ENCODE assay signal across 1 cellular context in genomic region chr2:98012561-98012979, GRCh38.
TF ChIP-seq lines count a peak whose summit lies in the region.

No MANE protein-coding gene starts in this region.

TF ChIP-seq in IMR-90, 13 proteins besides CTCF, POLR2A, EP300 and RAD21:
- TF ChIP-seq ELK1 (IDR thresholded peaks at IDR 0.05; ENCODE audit: borderline replicate concordance, low read depth, low read length) (no peak), FOS (IDR thresholded peaks at IDR 0.05; ENCODE audit: low read depth, low read length) (no peak), CHD1 (IDR thresholded peaks at IDR 0.05; ENCODE audit: low read depth, low read length) (no peak), CEBPB (IDR thresholded peaks at IDR 0.05; ENCODE audit: low read depth, low read length) (no peak), RFX5 (IDR thresholded peaks at IDR 0.05; ENCODE audit: low read depth, low read length) (no peak), MAZ (IDR thresholded peaks at IDR 0.05; ENCODE audit: borderline replicate concordance, low read depth, low read length) (no peak), USF2 (IDR thresholded peaks at IDR 0.05; ENCODE audit: low read depth, low read length) (no peak), MXI1 (IDR thresholded peaks at IDR 0.05; ENCODE audit: borderline replicate concordance, low read depth, low read length) (no peak), BHLHE40 (IDR thresholded peaks at IDR 0.05; ENCODE audit: low read depth, low read length) (no peak), MAFK (IDR thresholded peaks at IDR 0.05; ENCODE audit: low read depth, low read length) (no peak), NFE2L2 (IDR thresholded peaks at IDR 0.05; ENCODE audit: low read depth, low read length) (no peak), SMC3 (IDR thresholded peaks at IDR 0.05; ENCODE audit: low read depth, low read length) (no peak), RCOR1 (IDR thresholded peaks at IDR 0.05; ENCODE audit: insufficient replicate concordance, low read length) (no peak)
